In genomic region chr15:51830279-51830806, GRCh38 we compare ENCODE assay signal across 8 cellular contexts. TPM values are rescaled to one million over a fixed set of nuclear protein-coding genes. Genes with fewer than 3 reads are reported as not detected.
DNase-seq lines count a peak whose midpoint lies in the region; ATAC-seq and TF ChIP-seq lines count a peak whose summit lies in the region.

No MANE protein-coding gene starts in this region.

- DNase-seq in activated T-cell treated with anti-CD3 and anti-CD28 coated beads, Interleukin-2, amount 50 U/mL, for 4 hours, result no peak
- DNase-seq in activated T-cell treated with anti-CD3 and anti-CD28 coated beads, Interleukin-2, amount 50 U/mL, for 1 hour, result no peak
- peak; percentile 32 for DNase-seq in NCI-H526 treated with DMSO at 0.1 percent for 48 hours (lab: John Stamatoyannopoulos, UW)
- DNase-seq in central memory CD8-positive, alpha-beta T cell (ENCODE audit: low spot score in 2 of 2), result no peak
- no peak for DNase-seq in lower leg skin (ENCODE audit: low spot score in 2 of 2)
- no peak for DNase-seq in thyroid gland
- DNase-seq in SKM-1 treated with dmso at 0.1 percent for 144 hours (lab: John Stamatoyannopoulos, UW; ENCODE audit: unreplicated experiment), result no peak

- H3K27ac ChIP-seq in thyroid gland, result peak overlapping the region; percentile 64 to 90 (median 84)

- WGBS in lower leg skin, 2 donors, result 0% methylated on average over 8 of the region's 8 CpGs
- 1 to 4% methylated on average over 8 of the region's 8 CpGs for WGBS in thyroid gland, 2 donors

- H3K36me3 ChIP-seq in thyroid gland, result no peaks in the 10 kb centered on the region

- intact Hi-C loops in lower leg skin (cut with DNase I; ENCODE audit: low total_unique reads) (no loop called here), thyroid gland (cut with DNase I) (no loop called here)

- peaks cover 55% of the 10 kb centered on the region for H3K4me1 Mint-ChIP-seq in activated T-cell treated with anti-CD3 and anti-CD28 coated beads, Interleukin-2, amount 50 U/mL, for 4 hours (ENCODE audit: low read depth)
- H3K4me1 Mint-ChIP-seq in central memory CD8-positive, alpha-beta T cell, result peaks cover 50% of the 10 kb centered on the region

- peak in 1 of 2 donors; percentile 3 for ATAC-seq in activated T-cell treated with anti-CD3 and anti-CD28 coated beads, Interleukin-2, amount 50 U/mL, for 4 hours
- no peak for ATAC-seq in central memory CD8-positive, alpha-beta T cell (replicated peaks; ENCODE audit: extremely low read depth, poor library complexity, severe bottlenecking)
- no peak for ATAC-seq in HG02798 (IDR thresholded peaks at IDR 0.05; ENCODE audit: poor library complexity, unreplicated experiment)

- H3K4me1 ChIP-seq in thyroid gland, result peaks cover 14% of the 10 kb centered on the region in 2 donors

- TF ChIP-seq POLR2A in lower leg skin (IDR thresholded peaks at IDR 0.05) (no peak), thyroid gland (IDR thresholded peaks at IDR 0.05) (no peak)

- H3K36me3 Mint-ChIP-seq in activated T-cell treated with anti-CD3 and anti-CD28 coated beads, Interleukin-2, amount 50 U/mL, for 4 hours (ENCODE audit: insufficient read depth), result peaks cover 2% of the 10 kb centered on the region
- peaks cover 7% of the 10 kb centered on the region for H3K36me3 Mint-ChIP-seq in central memory CD8-positive, alpha-beta T cell (ENCODE audit: insufficient read depth)

- no peaks in the 10 kb centered on the region for H3K9me3 ChIP-seq in thyroid gland

- H3K4me3 ChIP-seq in lower leg skin (ENCODE audit: low read depth, poor library complexity, severe bottlenecking) (peak overlapping the region; percentile 86), thyroid gland (replicated peaks in 1 of 3) (peak overlapping the region; percentile 66 to 92 (median 73))

- TF ChIP-seq CTCF in lower leg skin (IDR thresholded peaks at IDR 0.05) (no peak), thyroid gland (IDR thresholded peaks at IDR 0.05) (no peak)

- no peaks in the 10 kb centered on the region for H3K27me3 ChIP-seq in thyroid gland

- H3K27ac Mint-ChIP-seq in central memory CD8-positive, alpha-beta T cell (ENCODE audit: low read depth), result peak overlapping the region; percentile 90

- no peaks in the 10 kb centered on the region for H3K9me3 Mint-ChIP-seq in activated T-cell treated with anti-CD3 and anti-CD28 coated beads, Interleukin-2, amount 50 U/mL, for 4 hours
- no peaks in the 10 kb centered on the region for H3K9me3 Mint-ChIP-seq in central memory CD8-positive, alpha-beta T cell

- H3K4me3 Mint-ChIP-seq in activated T-cell treated with anti-CD3 and anti-CD28 coated beads, Interleukin-2, amount 50 U/mL, for 4 hours, result peak overlapping the region; percentile 94
- peak overlapping the region; percentile 97 for H3K4me3 Mint-ChIP-seq in central memory CD8-positive, alpha-beta T cell

- H3K27me3 Mint-ChIP-seq in activated T-cell treated with anti-CD3 and anti-CD28 coated beads, Interleukin-2, amount 50 U/mL, for 4 hours (ENCODE audit: low read depth), result no peaks in the 10 kb centered on the region
- no peaks in the 10 kb centered on the region for H3K27me3 Mint-ChIP-seq in central memory CD8-positive, alpha-beta T cell

RNA-seq across cellular contexts. Expression of gene TMOD3, which starts 0.9 kb away (rescaled TPM):
- 10 to 100 TPM; 43.2 to 47.4 (median 46.3) TPM for total RNA-seq in activated T-cell treated with anti-CD3 and anti-CD28 coated beads, Interleukin-2, amount 50 U/mL, for 4 hours
- total RNA-seq in lower leg skin (10 to 100 TPM; 35.4 to 47.2 (median 38.6) TPM), thyroid gland (10 to 100 TPM; 24.3 to 42.7 (median 30.9) TPM)
